23 cellular contexts compared by ENCODE assay signal in genomic region chr9:40909821-40910220, GRCh38.
"Had no signal": no experiment of that assay in that cellular context is flagged by ENCODE, and none has a peak within 500 bp of the region (broad histone marks: within the 10 kb centered on the region; RNA-seq: fewer than 3 reads in every experiment).

No MANE protein-coding gene starts in this region.

- H3K9ac ChIP-seq: SK-N-SH had no signal

- H3K36me3 ChIP-seq: MG63 had no signal

- DNase-seq: IMR-90, Karpas-422, KG1, MG63, NCI-H1092, NCI-H1105 treated with DMSO at 0.1 percent for 48 hours, NCI-H1417 treated with DMSO at 0.1 percent for 48 hours, NCI-H146, NCI-H1694 treated with DMSO at 0.1 percent for 48 hours, NCI-H1930, NCI-H2081, NCI-H2107, NCI-H226, NCI-H446, NCI-H510A, NCI-H524 treated with DMSO at 0.1 percent for 48 hours, NCI-H69, NCI-H774, Right ventricle myocardium superior, RPMI8226, SIG-M5, SK-N-SH had no signal

- H3K4me3 ChIP-seq: MG63 had no signal

- H3K9me3 ChIP-seq: SK-N-SH had no signal

- FAIRE-seq: RCC 7860 had no signal
